10 cellular contexts compared by ENCODE assay signal in genomic region chr16:3023415-3023668, GRCh38. TPM values are rescaled to one million over a fixed set of nuclear protein-coding genes. Genes with fewer than 3 reads are reported as not detected.
DNase-seq lines count a peak whose midpoint lies in the region; ATAC-seq and TF ChIP-seq lines count a peak whose summit lies in the region.
"Had no signal": no experiment of that assay in that cellular context is flagged by ENCODE, and none has a peak within 500 bp of the region (broad histone marks: within the 10 kb centered on the region; RNA-seq: fewer than 3 reads in every experiment).

No MANE protein-coding gene starts in this region.

- TF ChIP-seq POLR2A in ovary (IDR thresholded peaks at IDR 0.05) = no peak

- H3K4me1 ChIP-seq in ovary (ENCODE audit: insufficient read depth) = peaks cover 21% of the 10 kb centered on the region

- peak overlapping the region; percentile 78 for H3K27ac Mint-ChIP-seq in CD4-positive, alpha-beta T cell
- peak overlapping the region; percentile 83 for H3K27ac Mint-ChIP-seq in activated CD4-positive, alpha-beta memory T cell treated with anti-CD3 and anti-CD28 coated beads, Interleukin-2, amount 10 ng/mL, durations not matched to agents 7 days and 5 days

- no peaks in the 10 kb centered on the region for H3K27me3 Mint-ChIP-seq in CD4-positive, alpha-beta T cell
- H3K27me3 Mint-ChIP-seq in activated CD4-positive, alpha-beta memory T cell treated with anti-CD3 and anti-CD28 coated beads, Interleukin-2, amount 10 ng/mL, durations not matched to agents 7 days and 5 days = peaks cover 6% of the 10 kb centered on the region

- POLR2A ChIA-PET in CD4-positive, alpha-beta T cell (lab: Charles Lee) = interaction anchor here (0.6 to 2.3 kb wide), 8 partner anchors 8 to 378 kb away, joined by 4 to 8 read pairs (median 4); partner anchors contain the start of genes ZNF174, ZNF213 and ZSCAN32
- POLR2A ChIA-PET in activated CD4-positive, alpha-beta memory T cell treated with anti-CD3 and anti-CD28 coated beads, Interleukin-2, amount 10 ng/mL, durations not matched to agents 7 days and 5 days (lab: Charles Lee) = interaction anchor here (1.0 to 4.7 kb wide), 16 partner anchors 9 to 378 kb away, joined by 3 to 52 read pairs (median 4); partner anchors contain the start of genes IL32, PKMYT1, ZNF174 and ZNF213

- peak overlapping the region; percentile 80 for H3K27ac ChIP-seq in CD4-positive, alpha-beta T cell (ENCODE audit: low read depth, low read length)
- peak overlapping the region; percentile 91 to 92 for H3K27ac ChIP-seq in ovary

- peaks cover 22% of the 10 kb centered on the region for H3K36me3 Mint-ChIP-seq in CD4-positive, alpha-beta T cell (ENCODE audit: low read depth)
- H3K36me3 Mint-ChIP-seq in activated CD4-positive, alpha-beta memory T cell treated with anti-CD3 and anti-CD28 coated beads, Interleukin-2, amount 10 ng/mL, durations not matched to agents 7 days and 5 days (ENCODE audit: low read depth) = peaks cover 27% of the 10 kb centered on the region

- H3K4me1 Mint-ChIP-seq in CD4-positive, alpha-beta T cell (ENCODE audit: low read depth) = peaks cover 50% of the 10 kb centered on the region
- H3K4me1 Mint-ChIP-seq in activated CD4-positive, alpha-beta memory T cell treated with anti-CD3 and anti-CD28 coated beads, Interleukin-2, amount 10 ng/mL, durations not matched to agents 7 days and 5 days = peaks cover 54% of the 10 kb centered on the region

- H3K36me3 ChIP-seq in ovary = no peaks in the 10 kb centered on the region

- intact Hi-C loops in CD4-positive, alpha-beta T cell (cut with DNase I, micrococcal nuclease) = loop anchor here in 1 of 2 experiments (10.0 kb wide), 1 partner anchor 431 kb away; no protein-coding TSS in a partner anchor
- intact Hi-C loops in ovary (cut with DNase I) = loop anchor here in 1 of 4 donors (10.0 kb wide), 1 partner anchor 261 kb away; the partner anchor contains the start of gene ZNF263

- no peaks in the 10 kb centered on the region for H3K9me3 ChIP-seq in CD4-positive, alpha-beta T cell (ENCODE audit: control insufficient read depth, low read length)
- H3K9me3 ChIP-seq in ovary = no peaks in the 10 kb centered on the region

- no peaks in the 10 kb centered on the region for H3K27me3 ChIP-seq in CD4-positive, alpha-beta T cell (ENCODE audit: control insufficient read depth, insufficient read depth, low read length)
- H3K27me3 ChIP-seq in ovary = no peaks in the 10 kb centered on the region

- DNase-seq in CD4-positive, alpha-beta T cell = no peak
- peak; percentile 92 for DNase-seq in HT1080 (ENCODE audit: low read depth)
- DNase-seq in activated CD4-positive, alpha-beta memory T cell treated with anti-CD3 and anti-CD28 coated beads, Interleukin-2, amount 10 ng/mL, durations not matched to agents 7 days and 5 days = no peak
- DNase-seq in fibroblast of peridontal ligament (ENCODE audit: extremely low read depth) = peak; percentile 65
- peak in 2 of 5 donors; percentile 58 to 60 for DNase-seq in ovary
- no peak for DNase-seq in NCI-H1092 treated with DMSO at 0.1 percent for 48 hours (lab: John Stamatoyannopoulos, UW)

- 9 to 19% (median 10%) methylated on average over 6 of the region's 6 CpGs for WGBS in ovary, 3 donors

- no peak for TF ChIP-seq CTCF in CD4-positive, alpha-beta T cell (IDR thresholded peaks at IDR 0.05)
- TF ChIP-seq CTCF in ovary (IDR thresholded peaks at IDR 0.05) = no peak

- no peak for TF ChIP-seq EP300 in ovary (IDR thresholded peaks at IDR 0.05)

- no peak for ATAC-seq in CD4-positive, alpha-beta T cell (ENCODE audit: poor library complexity)
- ATAC-seq in HG03159 (IDR thresholded peaks at IDR 0.05; ENCODE audit: unreplicated experiment) = no peak
- no peak for ATAC-seq in HG02970 (IDR thresholded peaks at IDR 0.05; ENCODE audit: low FRiP score, unreplicated experiment)

- no peaks in the 10 kb centered on the region for H3K9me3 Mint-ChIP-seq in CD4-positive, alpha-beta T cell
- no peaks in the 10 kb centered on the region for H3K9me3 Mint-ChIP-seq in activated CD4-positive, alpha-beta memory T cell treated with anti-CD3 and anti-CD28 coated beads, Interleukin-2, amount 10 ng/mL, durations not matched to agents 7 days and 5 days

- H3K4me3 ChIP-seq in ovary = peak overlapping the region; percentile 76

- CTCF ChIA-PET in CD4-positive, alpha-beta T cell (lab: Charles Lee) = interaction anchor here (1.4 to 5.4 kb wide), 4 partner anchors 8 to 106 kb away, joined by 6 to 38 read pairs (median 21); no protein-coding TSS in a partner anchor
- CTCF ChIA-PET in activated CD4-positive, alpha-beta memory T cell treated with anti-CD3 and anti-CD28 coated beads, Interleukin-2, amount 10 ng/mL, durations not matched to agents 7 days and 5 days (lab: Charles Lee) = interaction anchor here (1.2 to 9.9 kb wide), 7 partner anchors 8 to 106 kb away, joined by 3 to 97 read pairs (median 7); no protein-coding TSS in a partner anchor

- H3K4me3 Mint-ChIP-seq in CD4-positive, alpha-beta T cell = peak overlapping the region; percentile 66
- peak overlapping the region; percentile 73 for H3K4me3 Mint-ChIP-seq in activated CD4-positive, alpha-beta memory T cell treated with anti-CD3 and anti-CD28 coated beads, Interleukin-2, amount 10 ng/mL, durations not matched to agents 7 days and 5 days

RNA-seq across cellular contexts. Expression of gene HCFC1R1, which starts 0.4 kb away (rescaled TPM):
- 10 to 100 TPM in 1 of 2 experiments, 1 to 10 TPM in 1; 8.9 to 11.0 TPM for total RNA-seq in CD4-positive, alpha-beta T cell
- total RNA-seq in HT1080 (2014; rRNA removed; shearing (Covaris generic)) = 246 and 370 TPM in 2 replicates
- 77.8 and 108 TPM in 2 replicates for polyA plus RNA-seq in HT1080 (2015; cell fraction: cytosol; rRNA removed)
- polyA plus RNA-seq in HT1080 (2015; cell fraction: nucleus; rRNA removed) = 34.5 and 51.6 TPM in 2 replicates
- total RNA-seq in activated CD4-positive, alpha-beta memory T cell treated with anti-CD3 and anti-CD28 coated beads, Interleukin-2, amount 10 ng/mL, durations not matched to agents 7 days and 5 days = 10 to 100 TPM; 37.0 to 43.3 TPM
- 10 to 100 TPM; 15.9 to 73.1 (median 55.1) TPM for total RNA-seq in ovary
- polyA plus RNA-seq in ovary = 10 to 100 TPM; 27.5 to 82.0 TPM

RNA-seq across cellular contexts. Expression of gene THOC6, which starts 0.5 kb away (rescaled TPM):
- total RNA-seq in CD4-positive, alpha-beta T cell = 10 to 100 TPM; 12.0 to 12.9 TPM
- 56.9 and 64.6 TPM in 2 replicates for total RNA-seq in HT1080 (2014; rRNA removed; shearing (Covaris generic))
- 50.7 TPM in 2 replicates for polyA plus RNA-seq in HT1080 (2015; cell fraction: cytosol; rRNA removed)
- polyA plus RNA-seq in HT1080 (2015; cell fraction: nucleus; rRNA removed) = 78.9 and 88.3 TPM in 2 replicates
- total RNA-seq in activated CD4-positive, alpha-beta memory T cell treated with anti-CD3 and anti-CD28 coated beads, Interleukin-2, amount 10 ng/mL, durations not matched to agents 7 days and 5 days = 10 to 100 TPM; 42.4 TPM
- 10 to 100 TPM in 6 of 7 donors, 1 to 10 TPM in 1; 6.7 to 21.0 (median 15.6) TPM for total RNA-seq in ovary
- polyA plus RNA-seq in ovary = 10 to 100 TPM in 1 of 2 donors, 1 to 10 TPM in 1; 3.5 to 14.3 TPM

RNA-seq across cellular contexts. Expression of gene TNFRSF12A, which starts 3.2 kb away (rescaled TPM):
- total RNA-seq in CD4-positive, alpha-beta T cell = 1 to 10 TPM; 1.8 to 1.9 TPM
- total RNA-seq in HT1080 (2014; rRNA removed; shearing (Covaris generic)) = 411 and 496 TPM in 2 replicates
- polyA plus RNA-seq in HT1080 (2015; cell fraction: cytosol; rRNA removed) = 282 and 350 TPM in 2 replicates
- 211 TPM in 2 replicates for polyA plus RNA-seq in HT1080 (2015; cell fraction: nucleus; rRNA removed)
- total RNA-seq in activated CD4-positive, alpha-beta memory T cell treated with anti-CD3 and anti-CD28 coated beads, Interleukin-2, amount 10 ng/mL, durations not matched to agents 7 days and 5 days = 1 to 10 TPM; 6.1 to 7.5 TPM
- total RNA-seq in ovary = 10 to 100 TPM in 2 of 7 donors, 1 to 10 TPM in 5; 3.7 to 52.5 (median 8.6) TPM
- 1 to 10 TPM; 7.9 to 8.1 TPM for polyA plus RNA-seq in ovary

RNA-seq across cellular contexts. Expression of gene CLDN6, which starts 5.4 kb away (rescaled TPM):
- not detected for total RNA-seq in CD4-positive, alpha-beta T cell
- 0.07 TPM in 1 of 2 replicates, not detected in the other for total RNA-seq in HT1080 (2014; rRNA removed; shearing (Covaris generic))
- not detected in 2 replicates for polyA plus RNA-seq in HT1080 (2015; cell fraction: cytosol; rRNA removed)
- polyA plus RNA-seq in HT1080 (2015; cell fraction: nucleus; rRNA removed) = not detected in 2 replicates
- not detected for total RNA-seq in activated CD4-positive, alpha-beta memory T cell treated with anti-CD3 and anti-CD28 coated beads, Interleukin-2, amount 10 ng/mL, durations not matched to agents 7 days and 5 days
- total RNA-seq in ovary = 1 to 10 TPM in 1 of 7 donors, not detected in 6; 1.8 TPM
- not detected for polyA plus RNA-seq in ovary
- total RNA-seq: subcutaneous adipose tissue; T-helper 2 cell treated with Interferon-gamma antibody and Interleukin-4, amounts not matched to agents 100 ng/mL and 5 ng/mL, for 36 hours had no signal

RNA-seq across cellular contexts. Expression of gene CLDN9, which starts 10.6 kb away (rescaled TPM):
- not detected for total RNA-seq in CD4-positive, alpha-beta T cell
- total RNA-seq in HT1080 (2014; rRNA removed; shearing (Covaris generic)) = not detected in 2 replicates
- polyA plus RNA-seq in HT1080 (2015; cell fraction: cytosol; rRNA removed) = not detected in 2 replicates
- 0.06 and 0.09 TPM in 2 replicates for polyA plus RNA-seq in HT1080 (2015; cell fraction: nucleus; rRNA removed)
- total RNA-seq in activated CD4-positive, alpha-beta memory T cell treated with anti-CD3 and anti-CD28 coated beads, Interleukin-2, amount 10 ng/mL, durations not matched to agents 7 days and 5 days = under 1 TPM; 0.23 to 0.28 TPM
- under 1 TPM in 4 of 7 donors, not detected in 3; 0.11 to 0.24 (median 0.19) TPM for total RNA-seq in ovary
- not detected for polyA plus RNA-seq in ovary

Comparison
In these comparisons a context has a peak if more than half of its experiments do, and no peak if none do; other contexts are left out.
1. DNase-seq: peak in HT1080 (single experiment) and fibroblast of peridontal ligament (single experiment); none in CD4-positive, alpha-beta T cell (0 of 10), activated CD4-positive, alpha-beta memory T cell treated with anti-CD3 and anti-CD28 coated beads, Interleukin-2, amount 10 ng/mL, durations not matched to agents 7 days and 5 days (single experiment) and NCI-H1092 treated with DMSO at 0.1 percent for 48 hours (single experiment).